15 cellular contexts compared by ENCODE assay signal in the genomic region with DNA sequence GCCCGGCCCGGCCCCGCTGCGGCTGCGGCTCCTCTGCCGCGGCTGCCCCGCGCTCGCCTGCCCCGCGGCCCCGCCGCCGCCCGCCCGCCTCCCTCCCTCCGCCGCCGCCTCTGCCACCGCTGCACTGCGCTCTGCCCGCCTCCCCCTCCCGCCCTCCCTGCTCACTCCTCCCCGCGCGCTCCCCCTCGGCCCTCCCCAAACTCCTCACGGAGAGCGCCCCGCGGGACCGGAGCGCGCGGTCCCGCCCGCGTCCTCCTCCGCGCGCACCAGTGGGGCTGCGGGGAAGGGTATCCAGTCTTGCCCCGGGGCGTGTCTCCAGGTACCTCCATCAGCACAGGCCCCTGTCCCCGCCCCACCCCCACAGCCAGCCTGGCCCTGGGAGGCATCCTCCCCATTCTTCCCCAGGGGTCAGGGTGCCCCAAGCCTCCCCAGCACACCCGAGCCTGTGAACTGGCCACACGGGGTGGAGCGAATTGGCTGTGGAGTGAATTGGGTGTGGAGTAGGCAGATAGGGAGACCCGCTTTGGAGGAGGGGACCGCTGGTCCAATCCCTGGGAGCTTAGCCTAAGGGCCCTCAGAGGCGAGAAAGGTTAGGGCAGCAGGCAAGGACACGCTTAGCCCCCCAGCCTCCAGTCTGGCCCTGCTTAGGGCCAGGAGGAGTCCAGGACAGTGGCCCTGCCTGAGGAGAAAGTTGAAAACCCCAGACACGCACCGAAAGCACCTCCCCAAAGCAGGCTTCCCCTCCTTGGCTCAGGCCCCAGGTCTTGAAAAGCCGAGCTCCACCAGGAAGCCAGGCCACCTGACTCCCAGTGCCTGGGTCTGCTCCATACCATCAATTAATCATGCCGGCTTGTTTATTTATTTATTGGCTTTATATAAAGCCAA.
A peak's percentile ranks its signal among the peaks of the same experiment; 100 is the strongest.
DNase-seq lines count a peak whose midpoint lies in the region; ATAC-seq and TF ChIP-seq lines count a peak whose summit lies in the region.
"Had no signal": no experiment of that assay in that cellular context is flagged by ENCODE, and none has a peak within 500 bp of the region (broad histone marks: within the 10 kb centered on the region; RNA-seq: fewer than 3 reads in every experiment).

No MANE protein-coding gene starts in this region.

- H3K36me3 ChIP-seq in breast epithelium (no peaks in the 10 kb centered on the region), adipocyte (ENCODE audit: control insufficient read depth, insufficient read depth, low read length, severe bottlenecking) (no peaks in the 10 kb centered on the region), thymus (ENCODE audit: control insufficient read depth, insufficient read depth) (no peaks in the 10 kb centered on the region)
- H3K36me3 ChIP-seq: cardiac muscle cell, pancreas had no signal

- H3K27ac Mint-ChIP-seq in MCF 10A (ENCODE audit: low read depth, unreplicated experiment) = no peak overlapping the region
- H3K27ac Mint-ChIP-seq in natural killer cell = no peak overlapping the region

- H3K4me1 Mint-ChIP-seq in MCF 10A (ENCODE audit: insufficient read depth, unreplicated experiment) = no peaks in the 10 kb centered on the region
- no peaks in the 10 kb centered on the region for H3K4me1 Mint-ChIP-seq in natural killer cell

- H3K9me3 Mint-ChIP-seq in MCF 10A (ENCODE audit: unreplicated experiment) (no peaks in the 10 kb centered on the region), natural killer cell (no peaks in the 10 kb centered on the region)

- H3K27ac ChIP-seq in breast epithelium = no peak overlapping the region
- no peak overlapping the region for H3K27ac ChIP-seq in thymus (ENCODE audit: low read depth)
- H3K27ac ChIP-seq: cardiac muscle cell, pancreas had no signal

- intact Hi-C loops in breast epithelium (cut with DNase I; ENCODE audit: low total_unique reads) (no loop called here), MCF 10A (cut with micrococcal nuclease) (no loop called here), natural killer cell (cut with micrococcal nuclease) (no loop called here)

- DNase-seq in breast epithelium (ENCODE audit: low spot score in 2 of 2) (no peak), MCF 10A (ENCODE audit: unreplicated experiment) (no peak), adipocyte (ENCODE audit: low read depth) (peak; percentile 1), iPS-NIHi7 (ENCODE audit: extremely low spot score) (peak; percentile 43), dermis blood vessel endothelial cell (no peak), natural killer cell (no peak)
- DNase-seq in activated CD4-positive, alpha-beta T cell treated with anti-CD3 and anti-CD28 coated beads, Interleukin-2, amount 50 U/mL, for 4 hours = no peak
- DNase-seq: ACHN; activated naive CD4-positive, alpha-beta T cell treated with anti-CD3 and anti-CD28 coated beads, Interleukin-2, amount 50 U/mL, for 16 hours; HCEC 1CT; mammary epithelial cell; NCI-H2171 treated with DMSO at 0.1 percent for 48 hours had no signal

- no peak overlapping the region for H3K9ac ChIP-seq in adipocyte (ENCODE audit: low read length)

- ATAC-seq in natural killer cell = no peak

- CTCF ChIA-PET in MCF 10A (lab: Yijun Ruan, JAX) = no interaction called here

- TF ChIP-seq CTCF in breast epithelium (IDR thresholded peaks at IDR 0.05) (no peak), MCF 10A (IDR thresholded peaks at IDR 0.05; ENCODE audit: unreplicated experiment) (no peak), natural killer cell (IDR thresholded peaks at IDR 0.05) (no peak)

- no peak overlapping the region for H3K4me3 Mint-ChIP-seq in MCF 10A (ENCODE audit: unreplicated experiment)
- H3K4me3 Mint-ChIP-seq in natural killer cell = no peak overlapping the region

- H3K27me3 ChIP-seq in breast epithelium (peaks cover 0 to 66% of the 10 kb centered on the region in 2 donors), adipocyte (replicated peaks; ENCODE audit: control insufficient read depth, insufficient read depth, low read length) (peaks cover 54% of the 10 kb centered on the region), thymus (ENCODE audit: control insufficient read depth, insufficient read depth) (peaks cover 29% of the 10 kb centered on the region)

- H3K4me1 ChIP-seq in breast epithelium (peaks cover 0 to 6% of the 10 kb centered on the region in 2 donors), adipocyte (ENCODE audit: control insufficient read depth, insufficient read depth, low read length) (no peaks in the 10 kb centered on the region), thymus (ENCODE audit: control insufficient read depth, insufficient read depth, low read length) (no peaks in the 10 kb centered on the region)

- 12% methylated on average over 55 of the region's 57 CpGs for WGBS in thymus

- H3K4me3 ChIP-seq in breast epithelium (peak overlapping the region in 2 of 3 donors; percentile 36 to 61), adipocyte (ENCODE audit: low read length) (no peak overlapping the region), thymus (ENCODE audit: low read length) (peak overlapping the region; percentile 11)

- no peaks in the 10 kb centered on the region for H3K9me3 ChIP-seq in breast epithelium
- H3K9me3 ChIP-seq in adipocyte (ENCODE audit: control insufficient read depth, low read length) = peaks cover 3% of the 10 kb centered on the region
- no peaks in the 10 kb centered on the region for H3K9me3 ChIP-seq in thymus (ENCODE audit: control insufficient read depth)
- H3K9me3 ChIP-seq: pancreas had no signal

- TF ChIP-seq POLR2A in breast epithelium (IDR thresholded peaks at IDR 0.05) = no peak

- POLR2A ChIA-PET in MCF 10A (lab: Yijun Ruan, JAX) = no interaction called here

- H3K27me3 Mint-ChIP-seq in MCF 10A (ENCODE audit: insufficient read depth, unreplicated experiment) (peaks cover 84% of the 10 kb centered on the region), natural killer cell (ENCODE audit: low read depth in 2 of 2) (peaks cover 53 to 79% of the 10 kb centered on the region in 2 donors)

- no TSS peak for BruUV-seq in MCF 10A (replicated peaks; lab: Mats Ljungman, UMichigan)

- H3K36me3 Mint-ChIP-seq in MCF 10A (ENCODE audit: insufficient read depth, unreplicated experiment) (no peaks in the 10 kb centered on the region), natural killer cell (no peaks in the 10 kb centered on the region)

Comparison
In these comparisons a context has a peak if more than half of its experiments do, and no peak if none do; other contexts are left out.
1. DNase-seq: peak in adipocyte (single experiment) and iPS-NIHi7 (single experiment); none in breast epithelium (0 of 2), MCF 10A (single experiment), activated CD4-positive, alpha-beta T cell treated with anti-CD3 and anti-CD28 coated beads, Interleukin-2, amount 50 U/mL, for 4 hours (0 of 2), dermis blood vessel endothelial cell (single experiment) and natural killer cell (single experiment).